ENCODE assay signal across 1 cellular context in genomic region chr20:47196091-47197081, GRCh38.
TF ChIP-seq lines count a peak whose summit lies in the region.

No MANE protein-coding gene starts in this region.

TF ChIP-seq in HepG2, 621 proteins besides CTCF, POLR2A, EP300 and RAD21 (continued from another document and continues in another):
- TF ChIP-seq TERF1 (CRISPR knock-in tag; IDR thresholded peaks at IDR 0.05): no peak
- TF ChIP-seq HCFC1 (IDR thresholded peaks at IDR 0.05; ENCODE audit: low read depth, low read length): no peak; the same call in 1 of the 2 replicates
- peak; percentile 52 for TF ChIP-seq KAT8 (CRISPR knock-in tag; IDR thresholded peaks at IDR 0.05)
- TF ChIP-seq ATRX (CRISPR knock-in tag; IDR thresholded peaks at IDR 0.05; ENCODE audit: borderline replicate concordance): no peak; the same call in 1 of the 2 replicates
- peak; percentile 14; the same call in 1 of the 2 replicates for TF ChIP-seq ZNF281 (CRISPR knock-in tag; IDR thresholded peaks at IDR 0.05; ENCODE audit: borderline replicate concordance)
- peak; percentile 38; the same call in 1 of the 2 replicates for TF ChIP-seq HMGXB3 (CRISPR knock-in tag; IDR thresholded peaks at IDR 0.05; ENCODE audit: borderline replicate concordance)
- peak; percentile 75; the same call in 1 of the 2 replicates for TF ChIP-seq ZSCAN29 (CRISPR knock-in tag; conservative IDR thresholded peaks at IDR 0.05)
- TF ChIP-seq MEIS1 (CRISPR knock-in tag; IDR thresholded peaks at IDR 0.05; ENCODE audit: borderline replicate concordance): no peak; the same call in 1 of the 2 replicates
- no peak for TF ChIP-seq SSRP1 (CRISPR knock-in tag; IDR thresholded peaks at IDR 0.05)
- TF ChIP-seq FOXO4 (CRISPR knock-in tag; conservative IDR thresholded peaks at IDR 0.05): no peak
- no peak for TF ChIP-seq ZNF414 (CRISPR knock-in tag; IDR thresholded peaks at IDR 0.05)
- TF ChIP-seq SP5 (CRISPR knock-in tag; IDR thresholded peaks at IDR 0.05; ENCODE audit: borderline replicate concordance, low read depth): 0 out of 2 replicates have a peak, but pooled peaks have one; percentile 7
- peak; percentile 15 to 90; a peak in 3 of 4 replicates for TF ChIP-seq ATF4 (CRISPR knock-in tag; IDR thresholded peaks at IDR 0.05)
- no peak for TF ChIP-seq SIN3A (IDR thresholded peaks at IDR 0.05; ENCODE audit: borderline replicate concordance, low read depth, low read length)
- peak; percentile 27; the same call in 1 of the 2 replicates for TF ChIP-seq ARID4A (CRISPR knock-in tag; IDR thresholded peaks at IDR 0.05; ENCODE audit: borderline replicate concordance)
- TF ChIP-seq ZNF318 (CRISPR knock-in tag; IDR thresholded peaks at IDR 0.05): 0 out of 2 replicates have a peak, but pooled peaks have one; percentile 20
- TF ChIP-seq ARID2 (CRISPR knock-in tag; IDR thresholded peaks at IDR 0.05; ENCODE audit: borderline replicate concordance): no peak
- TF ChIP-seq RARG (CRISPR knock-in tag; IDR thresholded peaks at IDR 0.05; ENCODE audit: low read depth): no peak
- TF ChIP-seq SMARCC2 (IDR thresholded peaks at IDR 0.05): no peak
- TF ChIP-seq ZBTB3 (CRISPR knock-in tag; IDR thresholded peaks at IDR 0.05; ENCODE audit: borderline replicate concordance, low read depth): no peak
- TF ChIP-seq ZNF232 (CRISPR knock-in tag; IDR thresholded peaks at IDR 0.05; ENCODE audit: borderline replicate concordance): peak; percentile 79; the same call in 1 of the 2 replicates
- TF ChIP-seq HOXA5 (CRISPR knock-in tag; IDR thresholded peaks at IDR 0.05): peak; percentile 88; the same call in 1 of the 2 replicates
- TF ChIP-seq ZNF180 (CRISPR knock-in tag; IDR thresholded peaks at IDR 0.05; ENCODE audit: borderline replicate concordance, low read depth): peak; percentile 42; the same call in 1 of the 2 replicates
- TF ChIP-seq TARDBP (CRISPR knock-in tag; IDR thresholded peaks at IDR 0.05): peak; percentile 66
- no peak for TF ChIP-seq MAFG (CRISPR knock-in tag; IDR thresholded peaks at IDR 0.05)
- TF ChIP-seq MTA3 (CRISPR knock-in tag; IDR thresholded peaks at IDR 0.05): no peak
- TF ChIP-seq SRSF9 (IDR thresholded peaks at IDR 0.05; ENCODE audit: borderline replicate concordance, insufficient read depth, low read depth, low read length, poor library complexity, severe bottlenecking): no peak
- TF ChIP-seq NFE2L2 (IDR thresholded peaks at IDR 0.05; ENCODE audit: low read length): no peak
- TF ChIP-seq IRF2 (CRISPR knock-in tag; IDR thresholded peaks at IDR 0.05): peak; percentile 71; the same call in 1 of the 2 replicates
- TF ChIP-seq HDAC1 (CRISPR knock-in tag; IDR thresholded peaks at IDR 0.05): no peak
